In the genomic region with DNA sequence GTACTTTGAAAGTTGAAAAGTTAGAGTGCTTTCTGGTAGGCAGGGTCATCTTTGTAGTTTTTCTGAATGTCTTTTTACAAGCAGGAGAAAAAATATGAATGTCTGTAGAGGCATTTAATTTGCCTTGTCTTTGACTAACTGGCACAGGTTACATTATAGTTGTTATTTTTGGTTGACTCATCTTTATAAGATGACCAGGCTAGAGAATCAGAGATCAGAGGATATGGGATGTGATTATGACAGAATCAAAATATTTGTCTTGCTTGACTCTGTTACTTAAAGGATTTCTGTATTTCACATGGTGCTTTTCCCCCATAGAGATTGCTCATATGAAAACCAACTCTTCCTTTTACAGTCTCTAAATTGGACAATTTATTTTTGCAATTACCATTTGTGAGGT, we compare ENCODE assay signal across 11 cellular contexts. TPM values are rescaled to one million over a fixed set of nuclear protein-coding genes. Genes with fewer than 3 reads are reported as not detected.
DNase-seq lines count a peak whose midpoint lies in the region; ATAC-seq and TF ChIP-seq lines count a peak whose summit lies in the region.
"Had no signal": no experiment of that assay in that cellular context is flagged by ENCODE, and none has a peak within 500 bp of the region (broad histone marks: within the 10 kb centered on the region; RNA-seq: fewer than 3 reads in every experiment).

No MANE protein-coding gene starts in this region.

- no peak overlapping the region for H3K9ac ChIP-seq in Karpas-422 (ENCODE audit: low read length)

- H3K4me1 ChIP-seq in Karpas-422 (ENCODE audit: low read length) (peaks cover 6% of the 10 kb centered on the region), uterus (peaks cover 5 to 12% of the 10 kb centered on the region in 2 donors)

- no peak for TF ChIP-seq POLR2A in GM18505 (IDR thresholded peaks at IDR 0.05; ENCODE audit: borderline replicate concordance, extremely low read depth, insufficient read depth, insufficient read length)
- no peak for TF ChIP-seq POLR2A in uterus (IDR thresholded peaks at IDR 0.05)

- CTCF ChIA-PET in CD4-positive, alpha-beta T cell (lab: Charles Lee), result interaction anchor here (0.7 kb wide), 1 partner anchor 9 kb away, joined by 4 read pairs; no protein-coding TSS in a partner anchor

- peak overlapping the region; percentile 95 for H3K4me3 Mint-ChIP-seq in CD4-positive, alpha-beta T cell
- peak overlapping the region; percentile 3 to 97 (median 91) for H3K4me3 Mint-ChIP-seq in brain
- no peak overlapping the region for H3K4me3 Mint-ChIP-seq in mesothelial cell of epicardium

- H3K4me3 ChIP-seq in Karpas-422 (ENCODE audit: low read length) (no peak overlapping the region), uterus (no peak overlapping the region)

- ATAC-seq in CD4-positive, alpha-beta T cell (ENCODE audit: poor library complexity), result no peak
- ATAC-seq in GM18505 (IDR thresholded peaks at IDR 0.05; ENCODE audit: unreplicated experiment), result no peak
- no peak for ATAC-seq in HG03457 (IDR thresholded peaks at IDR 0.05; ENCODE audit: unreplicated experiment)
- ATAC-seq: Right ventricle myocardium inferior had no signal

- no peak overlapping the region for H3K27ac ChIP-seq in CD4-positive, alpha-beta T cell (ENCODE audit: low read depth, low read length)
- H3K27ac ChIP-seq in Karpas-422 (ENCODE audit: low read length) (no peak overlapping the region), uterus (no peak overlapping the region)

- H2AFZ ChIP-seq in Karpas-422 (ENCODE audit: low read length), result no peak overlapping the region

- H3K9me3 Mint-ChIP-seq in CD4-positive, alpha-beta T cell, result no peaks in the 10 kb centered on the region
- H3K9me3 Mint-ChIP-seq in brain (no peaks in the 10 kb centered on the region), mesothelial cell of epicardium (no peaks in the 10 kb centered on the region)
- H3K9me3 Mint-ChIP-seq: CD8-positive, alpha-beta T cell; IgD-negative memory B cell had no signal

- no peaks in the 10 kb centered on the region for H3K27me3 ChIP-seq in CD4-positive, alpha-beta T cell (ENCODE audit: control insufficient read depth, insufficient read depth, low read length)
- no peaks in the 10 kb centered on the region for H3K27me3 ChIP-seq in Karpas-422 (ENCODE audit: low read length)
- H3K27me3 ChIP-seq in uterus, result no peaks in the 10 kb centered on the region

- no peak overlapping the region for H3K27ac Mint-ChIP-seq in CD4-positive, alpha-beta T cell
- H3K27ac Mint-ChIP-seq in brain (peak overlapping the region in 2 of 5 experiments; percentile 99), mesothelial cell of epicardium (peak overlapping the region; percentile 14)
- H3K27ac Mint-ChIP-seq: CD8-positive, alpha-beta T cell had no signal

- peaks cover 15% of the 10 kb centered on the region for H3K36me3 Mint-ChIP-seq in CD4-positive, alpha-beta T cell (ENCODE audit: low read depth)
- H3K36me3 Mint-ChIP-seq in brain (no peaks in the 10 kb centered on the region), mesothelial cell of epicardium (no peaks in the 10 kb centered on the region)
- H3K36me3 Mint-ChIP-seq: IgD-negative memory B cell had no signal

- H3K4me2 ChIP-seq in Karpas-422 (ENCODE audit: low read depth, low read length, poor library complexity, severe bottlenecking), result no peak overlapping the region

- no peaks in the 10 kb centered on the region for H3K27me3 Mint-ChIP-seq in CD4-positive, alpha-beta T cell
- H3K27me3 Mint-ChIP-seq in brain (peaks cover 5% of the 10 kb centered on the region), mesothelial cell of epicardium (ENCODE audit: low read depth) (no peaks in the 10 kb centered on the region)
- H3K27me3 Mint-ChIP-seq: IgD-negative memory B cell had no signal

- no peak for DNase-seq in CD4-positive, alpha-beta T cell
- DNase-seq in Karpas-422, result peak; percentile 25
- DNase-seq in mesothelial cell of epicardium (ENCODE audit: low spot score in 2 of 2, unreplicated experiment in 2 of 2), result no peak
- no peak for DNase-seq in NCI-H774 (lab: John Stamatoyannopoulos, UW)
- DNase-seq in uterus, result no peak

- no peaks in the 10 kb centered on the region for H3K79me2 ChIP-seq in Karpas-422 (ENCODE audit: low read length)

- no peaks in the 10 kb centered on the region for H3K9me2 ChIP-seq in Karpas-422 (replicated peaks; ENCODE audit: insufficient read depth, low read length)

- no peaks in the 10 kb centered on the region for H3K9me3 ChIP-seq in CD4-positive, alpha-beta T cell (ENCODE audit: control insufficient read depth, low read length)
- H3K9me3 ChIP-seq in Karpas-422 (ENCODE audit: low read length) (no peaks in the 10 kb centered on the region), uterus (no peaks in the 10 kb centered on the region)

- intact Hi-C loops in CD4-positive, alpha-beta T cell (cut with DNase I, micrococcal nuclease), result no loop called here
- intact Hi-C loops in uterus (cut with DNase I; ENCODE audit: low total_unique reads), result no loop called here

- no peak for TF ChIP-seq CTCF in CD4-positive, alpha-beta T cell (IDR thresholded peaks at IDR 0.05)
- TF ChIP-seq CTCF in brain (conservative IDR thresholded peaks at IDR 0.05) (no peak), mesothelial cell of epicardium (IDR thresholded peaks at IDR 0.05; ENCODE audit: unreplicated experiment) (no peak), uterus (IDR thresholded peaks at IDR 0.05) (no peak)

- H4K20me1 ChIP-seq in Karpas-422 (ENCODE audit: insufficient read depth, low read depth, low read length), result peaks cover 33% of the 10 kb centered on the region

- POLR2A ChIA-PET in CD4-positive, alpha-beta T cell (lab: Charles Lee), result no interaction called here

- no peaks in the 10 kb centered on the region for H3K36me3 ChIP-seq in Karpas-422 (ENCODE audit: insufficient read depth, low read length)
- H3K36me3 ChIP-seq in uterus, result no peaks in the 10 kb centered on the region

- H3K4me1 Mint-ChIP-seq in CD4-positive, alpha-beta T cell (ENCODE audit: low read depth), result peaks cover 76% of the 10 kb centered on the region
- H3K4me1 Mint-ChIP-seq in brain (peaks cover 77% of the 10 kb centered on the region), mesothelial cell of epicardium (peaks cover 61% of the 10 kb centered on the region)

RNA-seq across cellular contexts. Expression of a gene that starts 2.4 kb away (rescaled TPM):
- total RNA-seq in CD4-positive, alpha-beta T cell, result 10 to 100 TPM; 19.9 to 22.2 TPM
- total RNA-seq in Karpas-422 (2014; rRNA removed; shearing (Covaris generic); ENCODE audit: low replicate concordance), result 2.4 and 8.3 TPM in 2 replicates
- polyA plus RNA-seq in brain (ENCODE audit: insufficient read depth, low read depth, low replicate concordance), result 38.6 TPM
- total RNA-seq in mesothelial cell of epicardium (64.1 to 69.2 TPM (median 64.9 TPM) in 3 replicates), uterus (100 to 1,000 TPM in 2 of 4 donors, 10 to 100 TPM in 2; 54.1 to 122 (median 104) TPM)
